ENCODE assay signal across 1 cellular context in the genomic region with DNA sequence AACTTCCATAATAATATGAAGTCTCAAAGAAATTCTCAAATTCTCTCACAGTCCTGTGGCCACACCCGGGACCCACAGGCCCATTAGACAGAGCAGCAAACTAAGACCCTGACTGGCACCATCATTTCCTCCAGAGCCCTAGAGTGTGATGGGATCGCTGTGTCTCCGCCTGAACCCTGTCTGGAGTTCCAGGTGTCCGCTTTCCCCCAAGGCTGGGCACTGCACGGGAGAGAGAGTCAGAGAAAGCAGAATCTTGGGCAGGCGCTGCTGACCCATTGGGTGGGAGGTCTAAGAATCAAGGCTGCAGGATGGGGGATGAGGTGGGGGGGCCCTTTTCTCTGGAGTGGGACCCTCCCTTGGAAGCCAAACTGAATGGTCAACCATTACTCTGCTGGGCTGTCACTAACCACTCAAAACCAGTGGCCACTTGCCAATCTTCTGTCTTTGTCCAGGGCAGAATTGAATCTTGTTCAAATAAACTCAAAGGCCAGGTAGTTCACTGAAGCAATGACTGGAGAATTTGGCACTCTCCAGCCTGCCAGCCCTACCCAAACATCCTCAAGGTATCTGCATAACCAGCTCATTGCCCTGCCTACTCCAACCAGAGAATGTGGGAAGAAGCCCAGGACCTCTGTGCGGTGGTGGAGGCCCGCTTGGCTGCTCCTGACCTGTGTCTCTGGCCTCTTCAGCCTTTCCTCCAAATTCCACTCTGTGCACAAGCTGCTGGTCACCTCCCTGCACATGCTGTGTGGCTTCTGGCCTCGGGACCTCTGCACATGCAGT.
TF ChIP-seq lines count a peak whose summit lies in the region.

No MANE protein-coding gene starts in this region.

TF ChIP-seq in HepG2, 621 proteins besides CTCF, POLR2A, EP300 and RAD21 (continued from another document and continues in another):
- TF ChIP-seq, protein P1, sequence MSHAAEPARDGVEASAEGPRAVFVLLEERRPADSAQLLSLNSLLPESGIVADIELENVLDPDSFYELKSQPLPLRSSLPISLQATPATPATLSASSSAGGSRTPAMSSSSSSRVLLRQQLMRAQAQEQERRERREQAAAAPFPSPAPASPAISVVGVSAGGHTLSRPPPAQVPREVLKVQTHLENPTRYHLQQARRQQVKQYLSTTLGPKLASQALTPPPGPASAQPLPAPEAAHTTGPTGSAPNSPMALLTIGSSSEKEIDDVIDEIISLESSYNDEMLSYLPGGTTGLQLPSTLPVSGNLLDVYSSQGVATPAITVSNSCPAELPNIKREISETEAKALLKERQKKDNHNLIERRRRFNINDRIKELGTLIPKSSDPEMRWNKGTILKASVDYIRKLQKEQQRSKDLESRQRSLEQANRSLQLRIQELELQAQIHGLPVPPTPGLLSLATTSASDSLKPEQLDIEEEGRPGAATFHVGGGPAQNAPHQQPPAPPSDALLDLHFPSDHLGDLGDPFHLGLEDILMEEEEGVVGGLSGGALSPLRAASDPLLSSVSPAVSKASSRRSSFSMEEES (CRISPR knock-in tag; IDR thresholded peaks at IDR 0.05): no peak
- TF ChIP-seq ZNF768 (CRISPR knock-in tag; IDR thresholded peaks at IDR 0.05): peak; percentile 64; the same call in 1 of the 2 replicates
- TF ChIP-seq ZNF83 (CRISPR knock-in tag; IDR thresholded peaks at IDR 0.05; ENCODE audit: borderline replicate concordance): peak; percentile 29; the same call in 1 of the 2 replicates
- TF ChIP-seq ZNF605 (CRISPR knock-in tag; IDR thresholded peaks at IDR 0.05): no peak
- TF ChIP-seq FOXM1 (CRISPR knock-in tag; IDR thresholded peaks at IDR 0.05): no peak
- TF ChIP-seq, protein P2, sequence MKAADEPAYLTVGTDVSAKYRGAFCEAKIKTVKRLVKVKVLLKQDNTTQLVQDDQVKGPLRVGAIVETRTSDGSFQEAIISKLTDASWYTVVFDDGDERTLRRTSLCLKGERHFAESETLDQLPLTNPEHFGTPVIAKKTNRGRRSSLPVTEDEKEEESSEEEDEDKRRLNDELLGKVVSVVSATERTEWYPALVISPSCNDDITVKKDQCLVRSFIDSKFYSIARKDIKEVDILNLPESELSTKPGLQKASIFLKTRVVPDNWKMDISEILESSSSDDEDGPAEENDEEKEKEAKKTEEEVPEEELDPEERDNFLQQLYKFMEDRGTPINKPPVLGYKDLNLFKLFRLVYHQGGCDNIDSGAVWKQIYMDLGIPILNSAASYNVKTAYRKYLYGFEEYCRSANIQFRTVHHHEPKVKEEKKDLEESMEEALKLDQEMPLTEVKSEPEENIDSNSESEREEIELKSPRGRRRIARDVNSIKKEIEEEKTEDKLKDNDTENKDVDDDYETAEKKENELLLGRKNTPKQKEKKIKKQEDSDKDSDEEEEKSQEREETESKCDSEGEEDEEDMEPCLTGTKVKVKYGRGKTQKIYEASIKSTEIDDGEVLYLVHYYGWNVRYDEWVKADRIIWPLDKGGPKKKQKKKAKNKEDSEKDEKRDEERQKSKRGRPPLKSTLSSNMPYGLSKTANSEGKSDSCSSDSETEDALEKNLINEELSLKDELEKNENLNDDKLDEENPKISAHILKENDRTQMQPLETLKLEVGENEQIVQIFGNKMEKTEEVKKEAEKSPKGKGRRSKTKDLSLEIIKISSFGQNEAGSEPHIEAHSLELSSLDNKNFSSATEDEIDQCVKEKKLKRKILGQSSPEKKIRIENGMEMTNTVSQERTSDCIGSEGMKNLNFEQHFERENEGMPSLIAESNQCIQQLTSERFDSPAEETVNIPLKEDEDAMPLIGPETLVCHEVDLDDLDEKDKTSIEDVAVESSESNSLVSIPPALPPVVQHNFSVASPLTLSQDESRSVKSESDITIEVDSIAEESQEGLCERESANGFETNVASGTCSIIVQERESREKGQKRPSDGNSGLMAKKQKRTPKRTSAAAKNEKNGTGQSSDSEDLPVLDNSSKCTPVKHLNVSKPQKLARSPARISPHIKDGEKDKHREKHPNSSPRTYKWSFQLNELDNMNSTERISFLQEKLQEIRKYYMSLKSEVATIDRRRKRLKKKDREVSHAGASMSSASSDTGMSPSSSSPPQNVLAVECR (CRISPR knock-in tag; IDR thresholded peaks at IDR 0.05; ENCODE audit: borderline replicate concordance): no peak
- no peak for TF ChIP-seq TBL1XR1 (IDR thresholded peaks at IDR 0.05; ENCODE audit: borderline replicate concordance, low read length, partially characterized antibody)
- no peak for TF ChIP-seq SAFB2 (CRISPR knock-in tag; IDR thresholded peaks at IDR 0.05; ENCODE audit: borderline replicate concordance, low read depth)
- no peak for TF ChIP-seq DNMT3B (CRISPR knock-in tag; conservative IDR thresholded peaks at IDR 0.05)
- TF ChIP-seq, protein P3, sequence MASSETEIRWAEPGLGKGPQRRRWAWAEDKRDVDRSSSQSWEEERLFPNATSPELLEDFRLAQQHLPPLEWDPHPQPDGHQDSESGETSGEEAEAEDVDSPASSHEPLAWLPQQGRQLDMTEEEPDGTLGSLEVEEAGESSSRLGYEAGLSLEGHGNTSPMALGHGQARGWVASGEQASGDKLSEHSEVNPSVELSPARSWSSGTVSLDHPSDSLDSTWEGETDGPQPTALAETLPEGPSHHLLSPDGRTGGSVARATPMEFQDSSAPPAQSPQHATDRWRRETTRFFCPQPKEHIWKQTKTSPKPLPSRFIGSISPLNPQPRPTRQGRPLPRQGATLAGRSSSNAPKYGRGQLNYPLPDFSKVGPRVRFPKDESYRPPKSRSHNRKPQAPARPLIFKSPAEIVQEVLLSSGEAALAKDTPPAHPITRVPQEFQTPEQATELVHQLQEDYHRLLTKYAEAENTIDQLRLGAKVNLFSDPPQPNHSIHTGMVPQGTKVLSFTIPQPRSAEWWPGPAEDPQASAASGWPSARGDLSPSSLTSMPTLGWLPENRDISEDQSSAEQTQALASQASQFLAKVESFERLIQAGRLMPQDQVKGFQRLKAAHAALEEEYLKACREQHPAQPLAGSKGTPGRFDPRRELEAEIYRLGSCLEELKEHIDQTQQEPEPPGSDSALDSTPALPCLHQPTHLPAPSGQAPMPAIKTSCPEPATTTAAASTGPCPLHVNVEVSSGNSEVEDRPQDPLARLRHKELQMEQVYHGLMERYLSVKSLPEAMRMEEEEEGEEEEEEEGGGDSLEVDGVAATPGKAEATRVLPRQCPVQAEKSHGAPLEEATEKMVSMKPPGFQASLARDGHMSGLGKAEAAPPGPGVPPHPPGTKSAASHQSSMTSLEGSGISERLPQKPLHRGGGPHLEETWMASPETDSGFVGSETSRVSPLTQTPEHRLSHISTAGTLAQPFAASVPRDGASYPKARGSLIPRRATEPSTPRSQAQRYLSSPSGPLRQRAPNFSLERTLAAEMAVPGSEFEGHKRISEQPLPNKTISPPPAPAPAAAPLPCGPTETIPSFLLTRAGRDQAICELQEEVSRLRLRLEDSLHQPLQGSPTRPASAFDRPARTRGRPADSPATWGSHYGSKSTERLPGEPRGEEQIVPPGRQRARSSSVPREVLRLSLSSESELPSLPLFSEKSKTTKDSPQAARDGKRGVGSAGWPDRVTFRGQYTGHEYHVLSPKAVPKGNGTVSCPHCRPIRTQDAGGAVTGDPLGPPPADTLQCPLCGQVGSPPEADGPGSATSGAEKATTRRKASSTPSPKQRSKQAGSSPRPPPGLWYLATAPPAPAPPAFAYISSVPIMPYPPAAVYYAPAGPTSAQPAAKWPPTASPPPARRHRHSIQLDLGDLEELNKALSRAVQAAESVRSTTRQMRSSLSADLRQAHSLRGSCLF (CRISPR knock-in tag; IDR thresholded peaks at IDR 0.05; ENCODE audit: borderline replicate concordance): no peak
- no peak for TF ChIP-seq NFIB (CRISPR knock-in tag; IDR thresholded peaks at IDR 0.05; ENCODE audit: borderline replicate concordance)
- TF ChIP-seq PAX8 (CRISPR knock-in tag; IDR thresholded peaks at IDR 0.05; ENCODE audit: borderline replicate concordance): no peak
- no peak for TF ChIP-seq ZBTB3 (CRISPR knock-in tag; IDR thresholded peaks at IDR 0.05; ENCODE audit: borderline replicate concordance, low read depth)
- peak; percentile 59; the same call in 1 of the 2 replicates for TF ChIP-seq ZNF292 (CRISPR knock-in tag; IDR thresholded peaks at IDR 0.05; ENCODE audit: borderline replicate concordance, low read depth)
- no peak for TF ChIP-seq ZNF775 (CRISPR knock-in tag; IDR thresholded peaks at IDR 0.05; ENCODE audit: borderline replicate concordance)
- no peak for TF ChIP-seq ERF (CRISPR knock-in tag; IDR thresholded peaks at IDR 0.05)
- no peak for TF ChIP-seq REXO4 (CRISPR knock-in tag; IDR thresholded peaks at IDR 0.05; ENCODE audit: borderline replicate concordance)
- TF ChIP-seq SP2 (CRISPR knock-in tag; IDR thresholded peaks at IDR 0.05): no peak
- TF ChIP-seq, protein P4, sequence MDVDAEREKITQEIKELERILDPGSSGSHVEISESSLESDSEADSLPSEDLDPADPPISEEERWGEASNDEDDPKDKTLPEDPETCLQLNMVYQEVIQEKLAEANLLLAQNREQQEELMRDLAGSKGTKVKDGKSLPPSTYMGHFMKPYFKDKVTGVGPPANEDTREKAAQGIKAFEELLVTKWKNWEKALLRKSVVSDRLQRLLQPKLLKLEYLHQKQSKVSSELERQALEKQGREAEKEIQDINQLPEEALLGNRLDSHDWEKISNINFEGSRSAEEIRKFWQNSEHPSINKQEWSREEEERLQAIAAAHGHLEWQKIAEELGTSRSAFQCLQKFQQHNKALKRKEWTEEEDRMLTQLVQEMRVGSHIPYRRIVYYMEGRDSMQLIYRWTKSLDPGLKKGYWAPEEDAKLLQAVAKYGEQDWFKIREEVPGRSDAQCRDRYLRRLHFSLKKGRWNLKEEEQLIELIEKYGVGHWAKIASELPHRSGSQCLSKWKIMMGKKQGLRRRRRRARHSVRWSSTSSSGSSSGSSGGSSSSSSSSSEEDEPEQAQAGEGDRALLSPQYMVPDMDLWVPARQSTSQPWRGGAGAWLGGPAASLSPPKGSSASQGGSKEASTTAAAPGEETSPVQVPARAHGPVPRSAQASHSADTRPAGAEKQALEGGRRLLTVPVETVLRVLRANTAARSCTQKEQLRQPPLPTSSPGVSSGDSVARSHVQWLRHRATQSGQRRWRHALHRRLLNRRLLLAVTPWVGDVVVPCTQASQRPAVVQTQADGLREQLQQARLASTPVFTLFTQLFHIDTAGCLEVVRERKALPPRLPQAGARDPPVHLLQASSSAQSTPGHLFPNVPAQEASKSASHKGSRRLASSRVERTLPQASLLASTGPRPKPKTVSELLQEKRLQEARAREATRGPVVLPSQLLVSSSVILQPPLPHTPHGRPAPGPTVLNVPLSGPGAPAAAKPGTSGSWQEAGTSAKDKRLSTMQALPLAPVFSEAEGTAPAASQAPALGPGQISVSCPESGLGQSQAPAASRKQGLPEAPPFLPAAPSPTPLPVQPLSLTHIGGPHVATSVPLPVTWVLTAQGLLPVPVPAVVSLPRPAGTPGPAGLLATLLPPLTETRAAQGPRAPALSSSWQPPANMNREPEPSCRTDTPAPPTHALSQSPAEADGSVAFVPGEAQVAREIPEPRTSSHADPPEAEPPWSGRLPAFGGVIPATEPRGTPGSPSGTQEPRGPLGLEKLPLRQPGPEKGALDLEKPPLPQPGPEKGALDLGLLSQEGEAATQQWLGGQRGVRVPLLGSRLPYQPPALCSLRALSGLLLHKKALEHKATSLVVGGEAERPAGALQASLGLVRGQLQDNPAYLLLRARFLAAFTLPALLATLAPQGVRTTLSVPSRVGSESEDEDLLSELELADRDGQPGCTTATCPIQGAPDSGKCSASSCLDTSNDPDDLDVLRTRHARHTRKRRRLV (CRISPR knock-in tag; IDR thresholded peaks at IDR 0.05): no peak; the same call in 1 of the 2 replicates
- TF ChIP-seq ZNF207 (IDR thresholded peaks at IDR 0.05; ENCODE audit: borderline replicate concordance): no peak
- TF ChIP-seq, protein P5, sequence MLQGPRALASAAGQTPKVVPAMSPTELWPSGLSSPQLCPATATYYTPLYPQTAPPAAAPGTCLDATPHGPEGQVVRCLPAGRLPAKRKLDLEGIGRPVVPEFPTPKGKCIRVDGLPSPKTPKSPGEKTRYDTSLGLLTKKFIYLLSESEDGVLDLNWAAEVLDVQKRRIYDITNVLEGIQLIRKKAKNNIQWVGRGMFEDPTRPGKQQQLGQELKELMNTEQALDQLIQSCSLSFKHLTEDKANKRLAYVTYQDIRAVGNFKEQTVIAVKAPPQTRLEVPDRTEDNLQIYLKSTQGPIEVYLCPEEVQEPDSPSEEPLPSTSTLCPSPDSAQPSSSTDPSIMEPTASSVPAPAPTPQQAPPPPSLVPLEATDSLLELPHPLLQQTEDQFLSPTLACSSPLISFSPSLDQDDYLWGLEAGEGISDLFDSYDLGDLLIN (CRISPR knock-in tag; IDR thresholded peaks at IDR 0.05; ENCODE audit: borderline replicate concordance): no peak
- no peak for TF ChIP-seq GATA4 (IDR thresholded peaks at IDR 0.05; ENCODE audit: borderline replicate concordance, low read depth)
- TF ChIP-seq, protein P6, sequence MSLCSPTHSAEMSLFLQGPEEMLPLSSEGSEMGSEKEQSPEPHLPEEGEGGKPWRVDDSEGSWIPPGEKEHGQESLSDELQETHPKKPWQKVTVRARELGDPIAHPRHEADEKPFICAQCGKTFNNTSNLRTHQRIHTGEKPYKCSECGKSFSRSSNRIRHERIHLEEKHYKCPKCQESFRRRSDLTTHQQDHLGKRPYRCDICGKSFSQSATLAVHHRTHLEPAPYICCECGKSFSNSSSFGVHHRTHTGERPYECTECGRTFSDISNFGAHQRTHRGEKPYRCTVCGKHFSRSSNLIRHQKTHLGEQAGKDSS (CRISPR knock-in tag; IDR thresholded peaks at IDR 0.05; ENCODE audit: borderline replicate concordance, low read depth): no peak
- TF ChIP-seq SIX1 (CRISPR knock-in tag; IDR thresholded peaks at IDR 0.05; ENCODE audit: borderline replicate concordance): no peak
- TF ChIP-seq ZNF629 (CRISPR knock-in tag; conservative IDR thresholded peaks at IDR 0.05): peak; percentile 94
- no peak; the same call in 1 of the 2 replicates for TF ChIP-seq ZKSCAN1 (IDR thresholded peaks at IDR 0.05; ENCODE audit: low read length)
- TF ChIP-seq ZNF569 (CRISPR knock-in tag; IDR thresholded peaks at IDR 0.05; ENCODE audit: borderline replicate concordance): no peak
- TF ChIP-seq MIER3 (CRISPR knock-in tag; IDR thresholded peaks at IDR 0.05; ENCODE audit: borderline replicate concordance): no peak
- TF ChIP-seq ELF1 (CRISPR knock-in tag; IDR thresholded peaks at IDR 0.05): no peak
- TF ChIP-seq, protein P7, sequence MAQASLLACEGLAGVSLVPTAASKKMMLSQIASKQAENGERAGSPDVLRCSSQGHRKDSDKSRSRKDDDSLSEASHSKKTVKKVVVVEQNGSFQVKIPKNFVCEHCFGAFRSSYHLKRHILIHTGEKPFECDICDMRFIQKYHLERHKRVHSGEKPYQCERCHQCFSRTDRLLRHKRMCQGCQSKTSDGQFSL (CRISPR knock-in tag; IDR thresholded peaks at IDR 0.05): no peak
- TF ChIP-seq CBX1 (IDR thresholded peaks at IDR 0.05; ENCODE audit: low read depth): no peak
- TF ChIP-seq TEAD3 (CRISPR knock-in tag; optimal IDR thresholded peaks at IDR 0.05; ENCODE audit: borderline replicate concordance): peak; percentile 58
- TF ChIP-seq ZSCAN22 (CRISPR knock-in tag; IDR thresholded peaks at IDR 0.05): no peak
- TF ChIP-seq, protein P8, sequence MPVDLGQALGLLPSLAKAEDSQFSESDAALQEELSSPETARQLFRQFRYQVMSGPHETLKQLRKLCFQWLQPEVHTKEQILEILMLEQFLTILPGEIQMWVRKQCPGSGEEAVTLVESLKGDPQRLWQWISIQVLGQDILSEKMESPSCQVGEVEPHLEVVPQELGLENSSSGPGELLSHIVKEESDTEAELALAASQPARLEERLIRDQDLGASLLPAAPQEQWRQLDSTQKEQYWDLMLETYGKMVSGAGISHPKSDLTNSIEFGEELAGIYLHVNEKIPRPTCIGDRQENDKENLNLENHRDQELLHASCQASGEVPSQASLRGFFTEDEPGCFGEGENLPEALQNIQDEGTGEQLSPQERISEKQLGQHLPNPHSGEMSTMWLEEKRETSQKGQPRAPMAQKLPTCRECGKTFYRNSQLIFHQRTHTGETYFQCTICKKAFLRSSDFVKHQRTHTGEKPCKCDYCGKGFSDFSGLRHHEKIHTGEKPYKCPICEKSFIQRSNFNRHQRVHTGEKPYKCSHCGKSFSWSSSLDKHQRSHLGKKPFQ (CRISPR knock-in tag; IDR thresholded peaks at IDR 0.05; ENCODE audit: insufficient replicate concordance): no peak
- TF ChIP-seq NCOA1 (CRISPR knock-in tag; IDR thresholded peaks at IDR 0.05): 0 out of 2 replicates have a peak, but pooled peaks have one; percentile 39
- no peak for TF ChIP-seq HES4 (CRISPR knock-in tag; IDR thresholded peaks at IDR 0.05; ENCODE audit: borderline replicate concordance)
